Comparison of ENCODE assay signal across 20 cellular contexts in genomic region chr1:10054465-10054864, GRCh38. TPM values are rescaled to one million over a fixed set of nuclear protein-coding genes. Genes with fewer than 3 reads are reported as not detected.
"Had no signal": no experiment of that assay in that cellular context is flagged by ENCODE, and none has a peak within 500 bp of the region (broad histone marks: within the 10 kb centered on the region; RNA-seq: fewer than 3 reads in every experiment).

No MANE protein-coding gene starts in this region.

- H3K4me3 ChIP-seq: colonic mucosa, heart right ventricle, neural progenitor cell, stomach, suprapubic skin, tibial artery, upper lobe of left lung, uterus had no signal

- H3K36me3 ChIP-seq: colonic mucosa, neural progenitor cell, suprapubic skin, uterus had no signal

- H3K27me3 ChIP-seq: colonic mucosa, heart right ventricle, neural progenitor cell, stomach, suprapubic skin, tibial artery, upper lobe of left lung, uterus had no signal

- H3K36me3 Mint-ChIP-seq: natural killer cell treated with Interleukin-12 subunit alpha and Interleukin-12 subunit beta and Interleukin-15 and Interleukin-18, amount 100 ng/mL, for 72 hours had no signal

- H2AFZ ChIP-seq: neural progenitor cell had no signal

- H3K27ac ChIP-seq: colonic mucosa, neural progenitor cell, suprapubic skin, tibial artery, upper lobe of left lung had no signal

- H3K4me1 Mint-ChIP-seq: memory B cell had no signal

- H3K9me3 Mint-ChIP-seq: memory B cell; mesothelial cell of epicardium; natural killer cell treated with Interleukin-12 subunit alpha and Interleukin-12 subunit beta and Interleukin-15 and Interleukin-18, amount 100 ng/mL, for 72 hours; neural progenitor cell had no signal

- ATAC-seq: heart right ventricle; left lobe of liver; natural killer cell treated with Interleukin-12 subunit alpha and Interleukin-12 subunit beta and Interleukin-15 and Interleukin-18, amount 100 ng/mL, for 72 hours; right cardiac atrium had no signal

- H3K9ac ChIP-seq: neural progenitor cell had no signal

- H3K4me3 Mint-ChIP-seq: memory B cell; mesothelial cell of epicardium; natural killer cell treated with Interleukin-12 subunit alpha and Interleukin-12 subunit beta and Interleukin-15 and Interleukin-18, amount 100 ng/mL, for 72 hours; neural progenitor cell had no signal

- H3K4me2 ChIP-seq: neural progenitor cell had no signal

- DNase-seq: colonic mucosa; dermis blood vessel endothelial cell; effector CD8-positive, alpha-beta T cell; heart right ventricle; islet precursor cell; right cardiac atrium; small intestine; stimulated activated CD4-positive, alpha-beta T cell treated with anti-CD3 and anti-CD28 coated beads, Interleukin-12 subunit alpha, Interleukin-12 subunit beta, amount 100 ng/mL, for 4 hours; stimulated activated naive CD4-positive, alpha-beta T cell; stomach; tibial artery; uterus had no signal

- H3K9me3 ChIP-seq: colonic mucosa, heart right ventricle, stomach, suprapubic skin, tibial artery, upper lobe of left lung, uterus had no signal

- H3K27me3 Mint-ChIP-seq: memory B cell; natural killer cell treated with Interleukin-12 subunit alpha and Interleukin-12 subunit beta and Interleukin-15 and Interleukin-18, amount 100 ng/mL, for 72 hours had no signal

- FAIRE-seq: frontal cortex, small intestine had no signal

- H3K27ac Mint-ChIP-seq: memory B cell; mesothelial cell of epicardium; natural killer cell treated with Interleukin-12 subunit alpha and Interleukin-12 subunit beta and Interleukin-15 and Interleukin-18, amount 100 ng/mL, for 72 hours; neural progenitor cell had no signal

- H3K4me1 ChIP-seq: colonic mucosa had no signal

RNA-seq across cellular contexts. Expression of gene RBP7, which starts 57.4 kb away (rescaled TPM):
- total RNA-seq: frontal cortex; natural killer cell treated with Interleukin-12 subunit alpha and Interleukin-12 subunit beta and Interleukin-15 and Interleukin-18, amount 100 ng/mL, for 72 hours had no signal
